Comparison of ENCODE assay signal across 1 cellular context in the genomic region with DNA sequence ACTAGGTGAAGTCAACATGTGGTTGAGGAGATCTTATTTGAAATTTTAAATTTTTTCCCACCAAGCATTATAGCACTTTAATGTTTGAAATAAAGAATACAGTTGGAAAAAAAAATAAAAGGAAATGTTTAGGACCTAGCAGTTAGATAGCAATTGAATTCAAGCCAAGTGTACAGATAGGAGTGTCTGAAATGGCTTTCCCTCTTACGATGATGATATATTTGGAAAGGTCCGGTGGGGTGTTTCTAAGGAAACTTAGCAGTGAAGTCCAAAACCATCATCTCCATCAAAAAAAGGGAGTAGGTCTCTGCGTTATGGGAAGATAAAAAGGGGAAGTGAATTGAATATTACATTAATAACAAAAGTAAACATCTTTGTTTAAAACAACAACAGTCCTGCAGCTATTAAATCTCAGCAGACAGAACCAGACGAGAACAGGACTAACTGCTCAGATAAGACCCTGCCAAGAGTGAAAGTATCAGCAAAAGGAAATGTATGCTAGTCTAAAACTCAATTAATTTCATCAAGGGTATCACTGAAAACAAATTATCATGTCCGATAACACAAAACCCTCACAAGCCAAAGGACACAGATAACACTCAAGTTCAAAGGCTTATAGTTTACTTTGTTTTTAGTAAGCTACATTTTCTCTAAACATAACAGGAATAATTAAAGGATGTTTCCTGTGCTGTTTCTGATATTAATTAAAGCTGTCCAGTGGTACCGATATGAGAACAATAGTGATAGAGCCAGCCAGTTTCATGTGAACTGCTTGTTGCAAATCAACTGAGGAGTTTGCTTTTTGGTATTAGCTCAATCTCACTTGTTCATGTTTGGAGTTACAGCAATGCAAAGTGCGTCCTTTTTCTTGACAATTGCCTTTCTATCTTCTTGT.
TF ChIP-seq lines count a peak whose summit lies in the region.

No MANE protein-coding gene starts in this region.

TF ChIP-seq in endothelial cell of umbilical vein, 7 proteins besides CTCF, POLR2A, EP300 and RAD21 (continued from another document):
- TF ChIP-seq GATA2 (IDR thresholded peaks at IDR 0.05; ENCODE audit: insufficient read depth, insufficient read length, low read depth, low read length) = no peak
